In the genomic region with DNA sequence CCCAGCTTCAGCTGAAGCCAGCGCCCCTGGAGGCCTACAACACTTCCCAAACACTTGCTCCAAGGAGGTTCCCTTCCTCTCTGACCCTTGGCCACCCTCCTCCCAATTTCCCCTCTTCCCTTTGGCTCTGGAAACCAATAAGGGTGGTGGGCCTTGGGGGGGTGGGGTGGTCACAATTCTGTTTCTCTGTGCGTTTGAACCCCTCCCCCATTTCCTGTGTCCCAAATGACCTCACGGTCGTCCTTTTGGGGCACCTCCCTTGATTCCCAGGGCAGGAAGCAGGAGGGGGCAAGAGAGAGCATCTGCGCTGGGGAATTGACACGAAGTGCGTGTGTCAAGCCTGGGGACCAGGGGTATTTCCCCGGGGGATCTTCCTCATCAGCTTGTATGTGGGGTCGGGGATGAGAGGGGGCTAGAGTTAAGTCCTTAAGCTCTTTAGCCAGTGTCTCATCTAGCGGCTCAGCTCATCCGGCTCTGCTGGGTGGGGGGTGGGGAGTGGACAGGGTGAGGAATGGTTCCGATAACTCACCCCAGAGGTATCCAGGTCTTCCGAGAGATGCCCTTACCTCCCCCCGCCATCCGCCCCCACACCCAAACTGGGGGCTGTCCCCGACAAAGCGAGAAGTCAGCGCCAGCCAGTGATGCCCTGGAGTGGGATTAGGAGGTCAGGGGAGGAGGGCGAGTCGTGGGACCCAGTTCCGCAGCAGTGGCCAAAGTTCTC, we compare ENCODE assay signal across 8 cellular contexts. TPM values are rescaled to one million over a fixed set of nuclear protein-coding genes. Genes with fewer than 3 reads are reported as not detected.
DNase-seq lines count a peak whose midpoint lies in the region; ATAC-seq and TF ChIP-seq lines count a peak whose summit lies in the region.

No MANE protein-coding gene starts in this region.

- H2AFZ ChIP-seq in fibroblast of lung (ENCODE audit: low read length): no peak overlapping the region

- H3K4me2 ChIP-seq in fibroblast of lung (ENCODE audit: extremely low read depth, insufficient read depth, low read length): peak overlapping the region; percentile 51

- H3K36me3 ChIP-seq in NT2/D1 (ENCODE audit: insufficient read depth, insufficient read length, low read length): peaks cover 13% of the 10 kb centered on the region
- H3K36me3 ChIP-seq in fibroblast of lung (ENCODE audit: control insufficient read depth, insufficient read depth, low read length): peaks cover 2% of the 10 kb centered on the region
- H3K36me3 ChIP-seq in sigmoid colon: peaks cover 0 to 5% (median 0%) of the 10 kb centered on the region in 4 donors

- no peaks in the 10 kb centered on the region for H4K20me1 ChIP-seq in fibroblast of lung (ENCODE audit: control insufficient read depth, extremely low read depth, insufficient read depth, low read length)

- in situ Hi-C loops in GM13976 (cut with MboI; ENCODE audit: low sequenced_read_pairs, unreplicated experiment): loop anchor here (10.0 kb wide), 1 partner anchor 87 kb away; a partner anchor contains a TSS

- peak overlapping the region; percentile 32 for H3K9ac ChIP-seq in NT2/D1 (ENCODE audit: insufficient read length, low read depth)
- peak overlapping the region; percentile 16 for H3K9ac ChIP-seq in fibroblast of lung (ENCODE audit: insufficient read depth, low read length)

- H3K9me3 ChIP-seq in NT2/D1 (ENCODE audit: insufficient read depth, low read length): no peaks in the 10 kb centered on the region; the same call in 1 of the 2 replicates
- no peaks in the 10 kb centered on the region for H3K9me3 ChIP-seq in fibroblast of lung (ENCODE audit: control insufficient read depth, insufficient read depth, low read depth, low read length)
- no peaks in the 10 kb centered on the region for H3K9me3 ChIP-seq in sigmoid colon

- ATAC-seq in HG02642 (IDR thresholded peaks at IDR 0.05; ENCODE audit: poor library complexity, unreplicated experiment) (no peak), SK-N-SH treated with all-trans-retinoic acid at 6 μM for 48 hours (no peak), HG03196 (IDR thresholded peaks at IDR 0.05; ENCODE audit: unreplicated experiment) (no peak)

- TF ChIP-seq POLR2A in sigmoid colon (IDR thresholded peaks at IDR 0.05): no peak

- H3K4me1 ChIP-seq in NT2/D1 (ENCODE audit: insufficient read depth, insufficient read length): peaks cover 3% of the 10 kb centered on the region
- peaks cover 9% of the 10 kb centered on the region for H3K4me1 ChIP-seq in fibroblast of lung (ENCODE audit: control insufficient read depth, extremely low read depth, insufficient read depth, low read length)
- H3K4me1 ChIP-seq in sigmoid colon: peaks cover 0 to 47% (median 44%) of the 10 kb centered on the region in 4 donors

- TF ChIP-seq EP300 in sigmoid colon (IDR thresholded peaks at IDR 0.05): no peak

- H3K27me3 ChIP-seq in NT2/D1 (ENCODE audit: insufficient read depth, insufficient read length): peaks cover 37% of the 10 kb centered on the region
- peaks cover 6% of the 10 kb centered on the region for H3K27me3 ChIP-seq in fibroblast of lung (ENCODE audit: control insufficient read depth, insufficient read depth, low read length)
- peaks cover 44 to 73% (median 63%) of the 10 kb centered on the region in 3 donors for H3K27me3 ChIP-seq in sigmoid colon

- TF ChIP-seq CTCF in GM13976 (IDR thresholded peaks at IDR 0.05; ENCODE audit: borderline replicate concordance, control extremely low read depth, extremely low read depth, insufficient read depth, missing control alignments) (no peak), fibroblast of lung (conservative IDR thresholded peaks at IDR 0.05 in 1 of 2, IDR thresholded peaks at IDR 0.05 in 1 of 2; ENCODE audit: low read depth in 1 of 2, low read length in 2 of 2) (no peak), sigmoid colon (IDR thresholded peaks at IDR 0.05) (no peak)

- peak overlapping the region; percentile 20 for H3K27ac ChIP-seq in fibroblast of lung (ENCODE audit: insufficient read depth, low read length)
- peak overlapping the region; percentile 54 to 76 (median 68) for H3K27ac ChIP-seq in sigmoid colon

- no peaks in the 10 kb centered on the region for H3K79me2 ChIP-seq in fibroblast of lung (ENCODE audit: control insufficient read depth, insufficient read depth, low read length)

- DNase-seq in GM13976 (ENCODE audit: low spot score): peak; percentile 50
- no peak for DNase-seq in NT2/D1 (ENCODE audit: low read depth, low spot score)
- DNase-seq in fibroblast of lung (ENCODE audit: low read depth in 2 of 2): no peak
- no peak for DNase-seq in sigmoid colon
- no peak for DNase-seq in NCI-H748 treated with DMSO at 0.1 percent for 48 hours (lab: John Stamatoyannopoulos, UW)

- intact Hi-C loops in sigmoid colon (cut with DNase I): loop anchor here (2.0 kb wide), 3 partner anchors 39 to 93 kb away; a partner anchor contains a TSS

- 18 to 21% methylated on average over 21 of the region's 21 CpGs for WGBS in sigmoid colon, 2 donors

- H3K4me3 ChIP-seq in NT2/D1 (ENCODE audit: insufficient read length, low read depth) (peak overlapping the region; percentile 45), fibroblast of lung (replicated peaks in 1 of 4; ENCODE audit: control extremely low read depth in 1 of 4, insufficient read depth in 1 of 4, low read depth in 3 of 4, low read length in 4 of 4) (peak overlapping the region in 1 of 4 experiments; percentile 22), sigmoid colon (peak overlapping the region; percentile 7 to 45 (median 42))

TF ChIP-seq in SK-N-SH treated with all-trans-retinoic acid at 6 μM for 48 hours, 23 proteins besides CTCF, POLR2A, EP300 and RAD21 (continues in another document):
- TF ChIP-seq ESRRG (CRISPR knock-in tag; IDR thresholded peaks at IDR 0.05) (no peak), PPARA (CRISPR knock-in tag; IDR thresholded peaks at IDR 0.05; ENCODE audit: borderline replicate concordance) (no peak), ISL1 (CRISPR knock-in tag; IDR thresholded peaks at IDR 0.05) (no peak), GLIS3 (CRISPR knock-in tag; IDR thresholded peaks at IDR 0.05) (no peak), ZFP3 (CRISPR knock-in tag; IDR thresholded peaks at IDR 0.05) (no peak)
- TF ChIP-seq, protein P1, sequence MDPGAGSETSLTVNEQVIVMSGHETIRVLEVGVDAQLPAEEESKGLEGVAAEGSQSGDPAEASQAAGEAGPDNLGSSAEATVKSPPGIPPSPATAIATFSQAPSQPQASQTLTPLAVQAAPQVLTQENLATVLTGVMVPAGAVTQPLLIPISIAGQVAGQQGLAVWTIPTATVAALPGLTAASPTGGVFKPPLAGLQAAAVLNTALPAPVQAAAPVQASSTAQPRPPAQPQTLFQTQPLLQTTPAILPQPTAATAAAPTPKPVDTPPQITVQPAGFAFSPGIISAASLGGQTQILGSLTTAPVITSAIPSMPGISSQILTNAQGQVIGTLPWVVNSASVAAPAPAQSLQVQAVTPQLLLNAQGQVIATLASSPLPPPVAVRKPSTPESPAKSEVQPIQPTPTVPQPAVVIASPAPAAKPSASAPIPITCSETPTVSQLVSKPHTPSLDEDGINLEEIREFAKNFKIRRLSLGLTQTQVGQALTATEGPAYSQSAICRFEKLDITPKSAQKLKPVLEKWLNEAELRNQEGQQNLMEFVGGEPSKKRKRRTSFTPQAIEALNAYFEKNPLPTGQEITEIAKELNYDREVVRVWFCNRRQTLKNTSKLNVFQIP (CRISPR knock-in tag; IDR thresholded peaks at IDR 0.05; ENCODE audit: borderline replicate concordance, low read depth): no peak

RNA-seq across cellular contexts. Expression of a gene that starts 0.6 kb away (rescaled TPM):
- total RNA-seq in fibroblast of lung: under 0.01 and 0.26 TPM in 2 replicates
- polyA plus RNA-seq in fibroblast of lung: 0.10 and 2.7 TPM in 2 replicates
- polyA plus RNA-seq in fibroblast of lung (2012): 0.16 and 2.4 TPM in 2 replicates
- polyA minus RNA-seq in fibroblast of lung (ENCODE audit: low replicate concordance): 2.6 TPM in 1 of 2 replicates, not detected in the other
- 1 to 10 TPM; 4.6 to 9.7 (median 7.6) TPM for total RNA-seq in sigmoid colon
- polyA plus RNA-seq in sigmoid colon: 10 to 100 TPM in 1 of 3 donors, 1 to 10 TPM in 2; 2.3 to 14.9 (median 3.6) TPM

RNA-seq across cellular contexts. Expression of a gene that starts 9.4 kb away (rescaled TPM):
- not detected in 2 replicates for total RNA-seq in fibroblast of lung
- polyA plus RNA-seq in fibroblast of lung: 0.06 TPM in 1 of 2 replicates, not detected in the other
- 0.09 and 0.15 TPM in 2 replicates for polyA plus RNA-seq in fibroblast of lung (2012)
- polyA minus RNA-seq in fibroblast of lung (ENCODE audit: low replicate concordance): not detected in 2 replicates
- total RNA-seq in sigmoid colon: 1 to 10 TPM in 1 of 4 donors, under 1 TPM in 2, not detected in 1; 0.36 to 3.0 (median 0.49) TPM
- polyA plus RNA-seq in sigmoid colon: 10 to 100 TPM; 54.6 to 79.3 (median 66.9) TPM

RNA-seq across cellular contexts. Expression of a gene that starts 21.7 kb away (rescaled TPM):
- total RNA-seq in fibroblast of lung (0.17 TPM in 1 of 2 replicates, not detected in the other), sigmoid colon (1 to 10 TPM in 2 of 4 donors, under 1 TPM in 1, not detected in 1; 0.95 to 1.3 (median 1.1) TPM)
- polyA plus RNA-seq in fibroblast of lung (4.9 and 10.8 TPM in 2 replicates), sigmoid colon (1 to 10 TPM in 2 of 3 donors, not detected in 1; 1.8 to 7.4 TPM)
- 10.9 and 21.1 TPM in 2 replicates for polyA plus RNA-seq in fibroblast of lung (2012)
- polyA minus RNA-seq in fibroblast of lung (ENCODE audit: low replicate concordance): 16.6 and 16.8 TPM in 2 replicates

RNA-seq across cellular contexts. Expression of a gene that starts 38.7 kb away (rescaled TPM):
- total RNA-seq in fibroblast of lung (6.2 and 6.3 TPM in 2 replicates), sigmoid colon (10 to 100 TPM in 3 of 4 donors, 1 to 10 TPM in 1; 8.6 to 23.8 (median 16.0) TPM)
- polyA plus RNA-seq in fibroblast of lung (5.6 and 6.6 TPM in 2 replicates), sigmoid colon (1 to 10 TPM; 1.6 to 5.2 (median 1.8) TPM)
- polyA plus RNA-seq in fibroblast of lung (2012): 3.9 and 4.2 TPM in 2 replicates
- 1.1 and 1.6 TPM in 2 replicates for polyA minus RNA-seq in fibroblast of lung (ENCODE audit: low replicate concordance)
